9 cellular contexts compared by ENCODE assay signal in the genomic region with DNA sequence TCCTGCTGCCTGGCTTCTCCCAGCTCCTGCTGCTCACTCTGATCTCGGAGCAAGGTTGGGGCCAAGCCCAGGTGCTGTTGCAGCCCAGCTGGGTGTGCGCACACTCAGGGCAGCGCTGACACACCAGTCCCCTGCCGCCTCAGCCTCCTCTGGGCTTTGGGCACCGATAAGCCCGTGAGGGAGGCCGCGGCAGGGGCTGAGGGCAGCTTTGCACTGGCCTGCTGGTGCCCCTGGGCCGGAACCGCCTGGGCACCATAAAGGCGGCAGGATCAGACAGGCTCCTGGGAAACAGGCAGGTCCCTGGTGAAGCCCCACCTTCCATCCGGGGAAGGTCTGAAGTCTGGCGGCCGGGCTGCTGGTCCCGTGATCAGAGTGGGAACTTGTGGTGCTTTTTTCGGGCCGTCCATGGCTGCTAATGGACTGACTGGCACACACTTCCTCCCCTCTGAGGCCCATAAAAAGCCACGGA. TPM values are rescaled to one million over a fixed set of nuclear protein-coding genes. Genes with fewer than 3 reads are reported as not detected.
DNase-seq lines count a peak whose midpoint lies in the region; ATAC-seq and TF ChIP-seq lines count a peak whose summit lies in the region.
"Had no signal": no experiment of that assay in that cellular context is flagged by ENCODE, and none has a peak within 500 bp of the region (broad histone marks: within the 10 kb centered on the region; RNA-seq: fewer than 3 reads in every experiment).

No MANE protein-coding gene starts in this region.

- 26 to 30% methylated on average over 18 of the region's 18 CpGs for WGBS in heart right ventricle, 2 donors

- H3K9me3 ChIP-seq in T-helper 17 cell (ENCODE audit: control insufficient read depth, low read length, poor library complexity, severe bottlenecking) (no peaks in the 10 kb centered on the region), heart right ventricle (no peaks in the 10 kb centered on the region), skeletal muscle satellite cell (replicated peaks; ENCODE audit: low read length) (no peaks in the 10 kb centered on the region)

- H3K27me3 ChIP-seq in heart right ventricle, result peaks cover 0 to 25% (median 0%) of the 10 kb centered on the region in 7 donors
- no peaks in the 10 kb centered on the region for H3K27me3 ChIP-seq in skeletal muscle satellite cell (ENCODE audit: control insufficient read depth, insufficient read depth, low read length)

- TF ChIP-seq CTCF in heart right ventricle (IDR thresholded peaks at IDR 0.05), result no peak

- H3K4me1 Mint-ChIP-seq in T-helper 17 cell, result peaks cover 2% of the 10 kb centered on the region

- peaks cover 2% of the 10 kb centered on the region for H3K36me3 Mint-ChIP-seq in T-helper 17 cell (ENCODE audit: low read depth)

- H3K4me3 Mint-ChIP-seq in T-helper 17 cell, result peak overlapping the region; percentile 79

- H3K27ac ChIP-seq in heart right ventricle, result peak overlapping the region in 5 of 10 donors; percentile 8 to 27 (median 23)
- H3K27ac ChIP-seq: SK-N-MC had no signal

- intact Hi-C loops in heart right ventricle (cut with DNase I), result loop anchor here in 8 of 10 donors (5.0 to 10.0 kb wide), 9 partner anchors 185 to 605 kb away; a partner anchor contains a TSS

- H3K36me3 ChIP-seq in heart right ventricle (no peaks in the 10 kb centered on the region), skeletal muscle satellite cell (ENCODE audit: insufficient read depth, low read length) (no peaks in the 10 kb centered on the region)

- H3K4me2 ChIP-seq in skeletal muscle satellite cell (ENCODE audit: low read length), result peak overlapping the region; percentile 63

- DNase-seq in T-helper 17 cell (no peak), heart right ventricle (peak; percentile 20 to 22), RPMI8226 (no peak), NCI-H1694 (lab: John Stamatoyannopoulos, UW) (no peak)

- peaks cover 40% of the 10 kb centered on the region for H3K27me3 Mint-ChIP-seq in T-helper 17 cell

- H3K9ac ChIP-seq in skeletal muscle satellite cell (ENCODE audit: low read depth, low read length), result no peak overlapping the region

- peak overlapping the region; percentile 16 to 58 (median 56) for H3K4me3 ChIP-seq in heart right ventricle
- H3K4me3 ChIP-seq in skeletal muscle satellite cell (ENCODE audit: low read length), result no peak overlapping the region
- H3K4me3 ChIP-seq: SK-N-MC had no signal

- no peak overlapping the region for H3K27ac Mint-ChIP-seq in T-helper 17 cell

- H3K4me1 ChIP-seq in heart right ventricle (peaks cover 0 to 15% (median 7%) of the 10 kb centered on the region in 9 donors), skeletal muscle satellite cell (ENCODE audit: control insufficient read depth, insufficient read depth, low read length) (no peaks in the 10 kb centered on the region)

- peak; percentile 35 for ATAC-seq in GM18502 (IDR thresholded peaks at IDR 0.05; ENCODE audit: poor library complexity, unreplicated experiment)
- ATAC-seq in T-helper 17 cell, result peak; percentile 65
- ATAC-seq in heart right ventricle, result peak; percentile 31 to 84 (median 63)
- ATAC-seq in GM19452 (IDR thresholded peaks at IDR 0.05; ENCODE audit: unreplicated experiment), result no peak
- no peak for ATAC-seq in HG03342 (IDR thresholded peaks at IDR 0.05; ENCODE audit: unreplicated experiment)

RNA-seq across cellular contexts. Expression of a gene that starts 14.1 kb away (rescaled TPM):
- 1 to 10 TPM; 2.2 to 4.0 TPM for total RNA-seq in T-helper 17 cell
- 1 to 10 TPM in 2 of 10 donors, under 1 TPM in 8; 0.12 to 1.5 (median 0.32) TPM for total RNA-seq in heart right ventricle
- polyA plus RNA-seq in heart right ventricle, result under 1 TPM; 0.07 to 0.22 TPM
- total RNA-seq in skeletal muscle satellite cell (2012; rRNA removed), result 2.4 and 2.5 TPM in 2 replicates

Comparison
In these comparisons a context has a peak if more than half of its experiments do, and no peak if none do; other contexts are left out.
1. ATAC-seq: peak in GM18502 (single experiment), T-helper 17 cell (single experiment) and heart right ventricle (8 of 8); none in GM19452 (single experiment) and HG03342 (single experiment).
2. DNase-seq: peak in heart right ventricle (2 of 2); none in T-helper 17 cell (0 of 3), RPMI8226 (single experiment) and NCI-H1694 (single experiment).